Comparison of ENCODE assay signal across 11 cellular contexts in the genomic region with DNA sequence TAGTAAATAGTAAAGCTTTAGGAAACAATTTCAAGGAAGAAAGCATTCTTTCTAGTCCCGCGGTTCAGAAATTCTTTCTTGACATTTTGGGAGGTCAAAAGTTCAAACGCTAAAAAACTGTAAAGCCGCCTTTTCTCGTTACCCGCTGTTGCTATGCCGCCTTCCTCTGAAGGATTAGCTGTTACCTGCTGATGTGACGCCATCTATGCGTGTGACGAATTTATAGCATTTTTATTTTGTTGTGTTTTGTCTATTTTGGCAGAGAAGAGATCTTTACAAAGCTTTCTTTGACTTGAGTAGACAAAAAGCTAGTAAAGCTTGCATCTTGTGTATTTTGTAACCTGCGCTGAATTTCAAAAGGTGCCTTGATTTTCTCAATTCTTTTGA.
DNase-seq lines count a peak whose midpoint lies in the region; ATAC-seq and TF ChIP-seq lines count a peak whose summit lies in the region.
"Had no signal": no experiment of that assay in that cellular context is flagged by ENCODE, and none has a peak within 500 bp of the region (broad histone marks: within the 10 kb centered on the region; RNA-seq: fewer than 3 reads in every experiment).

No MANE protein-coding gene starts in this region.

- DNase-seq in DMS 273 (lab: John Stamatoyannopoulos, UW; ENCODE audit: unreplicated experiment) (peak; percentile 8), DMS 273 treated with DMSO at 0.1 percent for 48 hours (lab: John Stamatoyannopoulos, UW) (no peak), Panc1 (ENCODE audit: low read depth, low spot score) (no peak), epithelial cell of esophagus (ENCODE audit: low read depth) (peak; percentile 7), progenitor cell of endocrine pancreas (ENCODE audit: low spot score, unreplicated experiment) (no peak), ecto neural progenitor cell (ENCODE audit: low spot score) (no peak), NCI-H128 (lab: John Stamatoyannopoulos, UW; ENCODE audit: unreplicated experiment) (no peak), NCI-H345 treated with DMSO at 0.1 percent for 48 hours (lab: John Stamatoyannopoulos, UW; ENCODE audit: unreplicated experiment) (no peak)
- DNase-seq: NCI-H1694 treated with DMSO at 0.1 percent for 48 hours, SK-N-SH had no signal

- H3K27me3 ChIP-seq in Panc1 (ENCODE audit: control insufficient read depth, insufficient read depth, low read length), result no peaks in the 10 kb centered on the region

- H3K27ac ChIP-seq in Panc1 (ENCODE audit: low read length), result no peak overlapping the region
- H3K27ac ChIP-seq: 22Rv1 had no signal

- H3K9me3 Mint-ChIP-seq in progenitor cell of endocrine pancreas (ENCODE audit: low read depth), result peaks cover 7% of the 10 kb centered on the region

- H3K36me3 ChIP-seq in Panc1 (ENCODE audit: control insufficient read depth, insufficient read depth, low read length), result no peaks in the 10 kb centered on the region

- POLR2A ChIA-PET in Panc1 (lab: Charles Lee), result no interaction called here

- no peak for TF ChIP-seq CTCF in Panc1 (IDR thresholded peaks at IDR 0.05)
- TF ChIP-seq CTCF in epithelial cell of esophagus (IDR thresholded peaks at IDR 0.05; ENCODE audit: insufficient read depth, low read depth, low read length, missing control alignments), result no peak
- no peak for TF ChIP-seq CTCF in progenitor cell of endocrine pancreas (IDR thresholded peaks at IDR 0.05; ENCODE audit: unreplicated experiment)

- H3K4me3 Mint-ChIP-seq in progenitor cell of endocrine pancreas (ENCODE audit: low read depth), result peak overlapping the region; percentile 89

- H3K4me3 ChIP-seq in Panc1 (ENCODE audit: low read depth in 2 of 2, low read length in 2 of 2), result peak overlapping the region; percentile 42 to 58
- H3K4me3 ChIP-seq in epithelial cell of esophagus (ENCODE audit: low read length), result peak overlapping the region; percentile 31

- peaks cover 4% of the 10 kb centered on the region; the same call in 1 of the 2 replicates for H3K9me3 ChIP-seq in Panc1 (ENCODE audit: control insufficient read depth, insufficient read depth, low read depth, low read length)
- H3K9me3 ChIP-seq: SK-N-SH had no signal

- peaks cover 1% of the 10 kb centered on the region for H3K36me3 Mint-ChIP-seq in progenitor cell of endocrine pancreas (ENCODE audit: insufficient read depth)

- in situ Hi-C loops in Panc1 (cut with HindIII; ENCODE audit: low pct_unique_long_range_greater_than_20kb, low sequenced_read_pairs), result no loop called here

- no TSS peak for BruUV-seq in Panc1 (replicated peaks; lab: Mats Ljungman, UMichigan)

- peak overlapping the region; percentile 95 for H3K27ac Mint-ChIP-seq in progenitor cell of endocrine pancreas

- CTCF ChIA-PET in Panc1 (lab: Charles Lee), result no interaction called here

- intact Hi-C loops in Panc1 (cut with micrococcal nuclease; ENCODE audit: unreplicated experiment), result no loop called here

- peaks cover 19% of the 10 kb centered on the region for H3K4me1 Mint-ChIP-seq in progenitor cell of endocrine pancreas (ENCODE audit: low read depth)

- H3K27me3 Mint-ChIP-seq in progenitor cell of endocrine pancreas, result no peaks in the 10 kb centered on the region

- no peak for ATAC-seq in Panc1

- H3K4me1 ChIP-seq in Panc1 (ENCODE audit: control insufficient read depth, insufficient read depth, low read length), result peaks cover 23% of the 10 kb centered on the region

Comparison
In these comparisons a context has a peak if more than half of its experiments do, and no peak if none do; other contexts are left out.
1. DNase-seq: peak in DMS 273 (single experiment) and epithelial cell of esophagus (single experiment); none in DMS 273 treated with DMSO at 0.1 percent for 48 hours (single experiment), Panc1 (single experiment), progenitor cell of endocrine pancreas (single experiment), ecto neural progenitor cell (single experiment), NCI-H128 (single experiment) and NCI-H345 treated with DMSO at 0.1 percent for 48 hours (single experiment).